ENCODE assay signal across 9 cellular contexts in genomic region chr2:1162768-1163584, GRCh38.
DNase-seq lines count a peak whose midpoint lies in the region; ATAC-seq, FAIRE-seq and TF ChIP-seq lines count a peak whose summit lies in the region.
"Had no signal": no experiment of that assay in that cellular context is flagged by ENCODE, and none has a peak within 500 bp of the region (broad histone marks: within the 10 kb centered on the region; RNA-seq: fewer than 3 reads in every experiment).

No MANE protein-coding gene starts in this region.

- ATAC-seq in GM21360 (IDR thresholded peaks at IDR 0.05; ENCODE audit: unreplicated experiment) (peak; percentile 71), HG03521 (IDR thresholded peaks at IDR 0.05; ENCODE audit: unreplicated experiment) (no peak)

- no peaks in the 10 kb centered on the region for H3K4me1 ChIP-seq in duodenal mucosa (ENCODE audit: control insufficient read depth in 1 of 2, insufficient read depth in 2 of 2, low read length in 2 of 2)

- H3K27ac Mint-ChIP-seq in T-helper 1 cell treated with Interleukin-12 subunit alpha and Interleukin-12 subunit beta and Interleukin-4 antibody, amounts not matched to agents 30 μg/mL and 1 μg/mL, for 36 hours, result peak overlapping the region; percentile 89

- H3K36me3 Mint-ChIP-seq in T-helper 1 cell treated with Interleukin-12 subunit alpha and Interleukin-12 subunit beta and Interleukin-4 antibody, amounts not matched to agents 30 μg/mL and 1 μg/mL, for 36 hours (ENCODE audit: low read depth), result peaks cover 12% of the 10 kb centered on the region

- no peak for FAIRE-seq in D721Med (lab: Jason Lieb, UNC)

- peak; percentile 60 for DNase-seq in stimulated activated CD4-positive, alpha-beta T cell treated with anti-CD3 and anti-CD28 coated beads, Interleukin-15, amount 100 ng/mL, for 24 hours
- DNase-seq in D721Med (ENCODE audit: insufficient read length, low spot score), result no peak
- no peak for DNase-seq in OCI-M2 (lab: John Stamatoyannopoulos, UW; ENCODE audit: unreplicated experiment)
- no peak for DNase-seq in posterior vena cava (ENCODE audit: low spot score)
- DNase-seq: retina had no signal

- H3K4me3 ChIP-seq in duodenal mucosa (ENCODE audit: low read depth in 1 of 2, low read length in 2 of 2), result no peak overlapping the region

- no peak overlapping the region for H3K9ac ChIP-seq in duodenal mucosa (ENCODE audit: low read depth in 1 of 2, low read length in 2 of 2)

- peaks cover 17% of the 10 kb centered on the region for H3K4me1 Mint-ChIP-seq in T-helper 1 cell treated with Interleukin-12 subunit alpha and Interleukin-12 subunit beta and Interleukin-4 antibody, amounts not matched to agents 30 μg/mL and 1 μg/mL, for 36 hours (ENCODE audit: low read depth)

- no peaks in the 10 kb centered on the region for H3K36me3 ChIP-seq in duodenal mucosa (ENCODE audit: control insufficient read depth in 1 of 2, insufficient read depth in 2 of 2, low read length in 2 of 2)

- peak overlapping the region; percentile 20 for H3K27ac ChIP-seq in duodenal mucosa (ENCODE audit: low read depth, low read length)

- peaks cover 8 to 15% of the 10 kb centered on the region in 2 donors for H3K9me3 ChIP-seq in duodenal mucosa (ENCODE audit: control insufficient read depth in 1 of 2, low read length in 2 of 2)

- H3K4me3 Mint-ChIP-seq in T-helper 1 cell treated with Interleukin-12 subunit alpha and Interleukin-12 subunit beta and Interleukin-4 antibody, amounts not matched to agents 30 μg/mL and 1 μg/mL, for 36 hours, result peak overlapping the region; percentile 44

- H3K27me3 ChIP-seq in duodenal mucosa (ENCODE audit: control insufficient read depth in 1 of 2, insufficient read depth in 2 of 2, low read length in 2 of 2), result no peaks in the 10 kb centered on the region

- TF ChIP-seq CTCF in D721Med (IDR thresholded peaks at IDR 0.05; ENCODE audit: insufficient read depth, missing control alignments), result no peak

- intact Hi-C loops in posterior vena cava (cut with DNase I), result no loop called here

- no peaks in the 10 kb centered on the region for H3K27me3 Mint-ChIP-seq in T-helper 1 cell treated with Interleukin-12 subunit alpha and Interleukin-12 subunit beta and Interleukin-4 antibody, amounts not matched to agents 30 μg/mL and 1 μg/mL, for 36 hours (ENCODE audit: low read depth)

- H3K9me3 Mint-ChIP-seq in T-helper 1 cell treated with Interleukin-12 subunit alpha and Interleukin-12 subunit beta and Interleukin-4 antibody, amounts not matched to agents 30 μg/mL and 1 μg/mL, for 36 hours, result peaks cover 37% of the 10 kb centered on the region
